In genomic region chr13:80666782-80667537, GRCh38 we compare ENCODE assay signal across 22 cellular contexts.
A peak's percentile ranks its signal among the peaks of the same experiment; 100 is the strongest.
DNase-seq lines count a peak whose midpoint lies in the region; ATAC-seq and TF ChIP-seq lines count a peak whose summit lies in the region.
"Had no signal": no experiment of that assay in that cellular context is flagged by ENCODE, and none has a peak within 500 bp of the region (broad histone marks: within the 10 kb centered on the region; RNA-seq: fewer than 3 reads in every experiment).

No MANE protein-coding gene starts in this region.

- H3K9ac ChIP-seq in MM.1S (ENCODE audit: low read length), result no peak overlapping the region

- H3K4me3 Mint-ChIP-seq in chondrocyte (ENCODE audit: unreplicated experiment), result no peak overlapping the region
- H3K4me3 Mint-ChIP-seq: B cell; CD4-positive, alpha-beta memory T cell; GM23338 had no signal

- no peaks in the 10 kb centered on the region for H3K27me3 Mint-ChIP-seq in chondrocyte (ENCODE audit: low read depth)
- H3K27me3 Mint-ChIP-seq: B cell; CD4-positive, alpha-beta memory T cell had no signal

- intact Hi-C loops in left ventricle myocardium superior (cut with micrococcal nuclease) (no loop called here), cardiac septum (cut with DNase I) (no loop called here)

- H3K4me1 ChIP-seq in MM.1S (ENCODE audit: low read length), result no peaks in the 10 kb centered on the region
- H3K4me1 ChIP-seq: SJCRH30 had no signal

- TF ChIP-seq CTCF in chondrocyte (IDR thresholded peaks at IDR 0.05) (no peak), MM.1S (IDR thresholded peaks at IDR 0.05; ENCODE audit: low read length) (no peak)

- H3K36me3 ChIP-seq in MM.1S (replicated peaks; ENCODE audit: insufficient read depth, low read length), result no peaks in the 10 kb centered on the region
- H3K36me3 ChIP-seq: SJCRH30 had no signal

- no peak overlapping the region for H2AFZ ChIP-seq in MM.1S (ENCODE audit: low read length)

- no peak overlapping the region for H3K27ac ChIP-seq in MM.1S (ENCODE audit: low read length)
- H3K27ac ChIP-seq: SJCRH30 had no signal

- peaks cover 47% of the 10 kb centered on the region for H3K4me1 Mint-ChIP-seq in chondrocyte (ENCODE audit: low read depth)
- H3K4me1 Mint-ChIP-seq: CD4-positive, alpha-beta memory T cell had no signal

- no peaks in the 10 kb centered on the region for H3K79me2 ChIP-seq in MM.1S (ENCODE audit: low read length)

- H3K4me3 ChIP-seq in MM.1S (ENCODE audit: low read length), result no peak overlapping the region
- H3K4me3 ChIP-seq: GM12878, GM23338, SJCRH30 had no signal

- peaks cover 22% of the 10 kb centered on the region for H3K9me3 Mint-ChIP-seq in chondrocyte (ENCODE audit: low read depth)

- DNase-seq in left ventricle myocardium superior (no peak), cardiac septum (ENCODE audit: low spot score) (no peak), chondrocyte (ENCODE audit: low spot score) (no peak), fibroblast of the conjunctiva (ENCODE audit: low read depth) (peak; percentile 69), putamen (ENCODE audit: low spot score) (no peak), COLO829 (ENCODE audit: low spot score) (no peak), MM.1S (no peak)
- DNase-seq: 8988T; CD4-positive, alpha-beta memory T cell; DMS53; EL; KBM-7; NCI-H1417; NCI-H187; NCI-H526; SJCRH30 had no signal

- peaks cover 3% of the 10 kb centered on the region for H3K36me3 Mint-ChIP-seq in chondrocyte (ENCODE audit: low read depth)
- H3K36me3 Mint-ChIP-seq: CD4-positive, alpha-beta memory T cell had no signal

- H3K4me2 ChIP-seq in MM.1S (ENCODE audit: low read depth, low read length), result no peak overlapping the region
- H3K4me2 ChIP-seq: GM23338 had no signal

- ATAC-seq in left ventricle myocardium superior (peak; percentile 26), GM19463 (IDR thresholded peaks at IDR 0.05; ENCODE audit: unreplicated experiment) (no peak)
- ATAC-seq: GM12878, GM23338, HCT116, Panc1 had no signal

- no peaks in the 10 kb centered on the region for H3K9me2 ChIP-seq in MM.1S (replicated peaks; ENCODE audit: insufficient read depth, low read length)

- no peaks in the 10 kb centered on the region for H4K20me1 ChIP-seq in MM.1S (ENCODE audit: insufficient read depth, low read length)

- peak overlapping the region; percentile 53 for H3K27ac Mint-ChIP-seq in chondrocyte (ENCODE audit: unreplicated experiment)
- H3K27ac Mint-ChIP-seq: B cell; CD4-positive, alpha-beta memory T cell; GM23338 had no signal

- H3K27me3 ChIP-seq in MM.1S (replicated peaks; ENCODE audit: insufficient read depth, low read length), result no peaks in the 10 kb centered on the region
- H3K27me3 ChIP-seq: SJCRH30 had no signal

- H3K9me3 ChIP-seq in MM.1S (replicated peaks; ENCODE audit: insufficient read depth, low read length), result no peaks in the 10 kb centered on the region

- H3F3A ChIP-seq in MM.1S (ENCODE audit: insufficient read depth, low read length), result no peaks in the 10 kb centered on the region
